Comparison of ENCODE assay signal across 17 cellular contexts in the genomic region with DNA sequence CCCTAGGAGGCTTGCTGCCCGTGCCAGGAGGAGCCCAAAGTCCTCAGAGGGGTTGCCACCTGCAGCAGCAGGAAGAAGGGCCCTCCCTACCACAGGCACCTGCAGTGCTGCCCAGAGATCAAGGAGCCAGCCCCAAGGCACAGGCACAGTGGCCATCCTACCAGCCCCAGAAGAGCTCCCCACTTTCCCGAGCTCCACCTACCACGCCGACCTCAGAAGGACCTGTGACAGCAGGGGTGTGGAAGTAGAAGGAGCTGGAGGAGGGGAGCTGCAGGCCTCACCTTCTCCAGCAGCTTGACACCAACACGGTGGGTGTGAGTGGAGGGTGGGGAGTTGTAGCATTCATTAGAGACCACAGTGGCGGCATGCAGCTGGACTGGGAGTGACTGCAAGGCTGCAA.
DNase-seq lines count a peak whose midpoint lies in the region; ATAC-seq and TF ChIP-seq lines count a peak whose summit lies in the region.
"Had no signal": no experiment of that assay in that cellular context is flagged by ENCODE, and none has a peak within 500 bp of the region (broad histone marks: within the 10 kb centered on the region; RNA-seq: fewer than 3 reads in every experiment).

No MANE protein-coding gene starts in this region.

- H3K4me1 ChIP-seq in esophagus muscularis mucosa: no peaks in the 10 kb centered on the region
- no peaks in the 10 kb centered on the region for H3K4me1 ChIP-seq in neuronal stem cell (ENCODE audit: control insufficient read depth in 2 of 2, insufficient read depth in 1 of 2, low read depth in 1 of 2, low read length in 2 of 2)
- no peaks in the 10 kb centered on the region for H3K4me1 ChIP-seq in upper lobe of right lung
- H3K4me1 ChIP-seq: BE2C, BLaER1, Caco-2 had no signal

- H3K4me2 ChIP-seq in neuronal stem cell (ENCODE audit: insufficient read depth, low read length, poor library complexity, severe bottlenecking): no peak overlapping the region
- H3K4me2 ChIP-seq: BLaER1 had no signal

- H4K91ac ChIP-seq in neuronal stem cell (ENCODE audit: low read depth, low read length, poor library complexity): no peak overlapping the region

- H3K9ac ChIP-seq in neuronal stem cell (ENCODE audit: low read depth, low read length, poor library complexity): peak overlapping the region; percentile 71
- H3K9ac ChIP-seq: BLaER1 had no signal

- H3K4ac ChIP-seq in neuronal stem cell (ENCODE audit: low read length): no peak overlapping the region

- H2AFZ ChIP-seq in neuronal stem cell (ENCODE audit: low read length): no peak overlapping the region

- TF ChIP-seq POLR2A in esophagus muscularis mucosa (IDR thresholded peaks at IDR 0.05; ENCODE audit: low read depth): no peak

- TF ChIP-seq EP300 in esophagus muscularis mucosa (IDR thresholded peaks at IDR 0.05): no peak

- H3K36me3 ChIP-seq in esophagus muscularis mucosa (no peaks in the 10 kb centered on the region), neuronal stem cell (replicated peaks in 1 of 2; ENCODE audit: control insufficient read depth in 2 of 2, insufficient read depth in 2 of 2, low read length in 2 of 2) (no peaks in the 10 kb centered on the region), upper lobe of right lung (no peaks in the 10 kb centered on the region)
- H3K36me3 ChIP-seq: BE2C, BLaER1 had no signal

- H2AK5ac ChIP-seq in neuronal stem cell (ENCODE audit: low read depth, low read length): no peak overlapping the region

- 56% methylated on average over 2 of the region's 6 CpGs for WGBS in esophagus muscularis mucosa
- no CpG with 5 or more reads among the region's 6 CpGs for WGBS in neuronal stem cell (ENCODE audit: extremely low coverage in 2 of 2, insufficient read length in 2 of 2, insufficient replicate concordance in 1 of 2), 2 donors

- H3K27ac ChIP-seq in esophagus muscularis mucosa (replicated peaks in 1 of 4): no peak overlapping the region
- no peak overlapping the region for H3K27ac ChIP-seq in neuronal stem cell (replicated peaks; ENCODE audit: low read length)
- no peak overlapping the region for H3K27ac ChIP-seq in upper lobe of right lung
- H3K27ac ChIP-seq: BLaER1, C4-2B had no signal

- ATAC-seq in upper lobe of right lung: peak; percentile 7
- ATAC-seq: CD8-positive, alpha-beta T cell had no signal

- peak; percentile 75 for DNase-seq in esophagus muscularis mucosa (ENCODE audit: extremely low spot score)
- DNase-seq in neuronal stem cell (ENCODE audit: low spot score): no peak
- DNase-seq in upper lobe of right lung: no peak
- no peak for DNase-seq in cerebellar cortex (ENCODE audit: low spot score)
- DNase-seq in C1 segment of cervical spinal cord (lab: John Stamatoyannopoulos, UW): no peak
- no peak for DNase-seq in activated gamma-delta T cell treated with Interleukin-2 at 50 U/mL for 16 hours
- DNase-seq: 8988T; ACHN; BE2C; Caco-2; Calu3; CD4-positive, alpha-beta T cell; CD8-positive, alpha-beta T cell; DMS79 treated with DMSO at 0.1 percent for 48 hours; GF-D8 had no signal

- peak overlapping the region; percentile 17 for H3K14ac ChIP-seq in neuronal stem cell (ENCODE audit: low read length)

- no peak overlapping the region for H4K8ac ChIP-seq in neuronal stem cell (ENCODE audit: low read depth, low read length)

- no peak for TF ChIP-seq CTCF in esophagus muscularis mucosa (IDR thresholded peaks at IDR 0.05)
- TF ChIP-seq CTCF in upper lobe of right lung (IDR thresholded peaks at IDR 0.05): no peak

- no peaks in the 10 kb centered on the region for H3K79me1 ChIP-seq in neuronal stem cell (ENCODE audit: low read depth, low read length)

- intact Hi-C loops in esophagus muscularis mucosa (cut with DNase I) (no loop called here), upper lobe of right lung (cut with DNase I) (no loop called here)

- H3K9me3 ChIP-seq in esophagus muscularis mucosa (no peaks in the 10 kb centered on the region), neuronal stem cell (replicated peaks in 1 of 2; ENCODE audit: control insufficient read depth in 2 of 2, insufficient read depth in 1 of 2, low read depth in 1 of 2, low read length in 2 of 2) (no peaks in the 10 kb centered on the region), upper lobe of right lung (no peaks in the 10 kb centered on the region)
- H3K9me3 ChIP-seq: BE2C, BLaER1, Caco-2 had no signal

- no peak overlapping the region for H2BK120ac ChIP-seq in neuronal stem cell (ENCODE audit: low read depth, low read length)

- peak overlapping the region; percentile 45 for H3K18ac ChIP-seq in neuronal stem cell (ENCODE audit: low read length)

- no peak overlapping the region for H2BK15ac ChIP-seq in neuronal stem cell (ENCODE audit: low read length)

- no peak overlapping the region for H2BK12ac ChIP-seq in neuronal stem cell (ENCODE audit: low read length)

- H3K27me3 ChIP-seq in esophagus muscularis mucosa (no peaks in the 10 kb centered on the region), neuronal stem cell (ENCODE audit: control insufficient read depth in 3 of 3, insufficient read depth in 3 of 3, low read depth in 1 of 3, low read length in 3 of 3) (no peaks in the 10 kb centered on the region), upper lobe of right lung (no peaks in the 10 kb centered on the region)
- H3K27me3 ChIP-seq: BE2C, BLaER1 had no signal

- no peak overlapping the region for H2BK5ac ChIP-seq in neuronal stem cell (ENCODE audit: low read length)

- no peak overlapping the region for H3K4me3 ChIP-seq in esophagus muscularis mucosa
- no peak overlapping the region for H3K4me3 ChIP-seq in neuronal stem cell (ENCODE audit: low read length in 2 of 2)
- no peak overlapping the region for H3K4me3 ChIP-seq in upper lobe of right lung
- H3K4me3 ChIP-seq: BLaER1 had no signal

- H3K23ac ChIP-seq in neuronal stem cell (ENCODE audit: low read depth, low read length, poor library complexity): peak overlapping the region; percentile 19
